Comparison of ENCODE assay signal across 12 cellular contexts in the genomic region with DNA sequence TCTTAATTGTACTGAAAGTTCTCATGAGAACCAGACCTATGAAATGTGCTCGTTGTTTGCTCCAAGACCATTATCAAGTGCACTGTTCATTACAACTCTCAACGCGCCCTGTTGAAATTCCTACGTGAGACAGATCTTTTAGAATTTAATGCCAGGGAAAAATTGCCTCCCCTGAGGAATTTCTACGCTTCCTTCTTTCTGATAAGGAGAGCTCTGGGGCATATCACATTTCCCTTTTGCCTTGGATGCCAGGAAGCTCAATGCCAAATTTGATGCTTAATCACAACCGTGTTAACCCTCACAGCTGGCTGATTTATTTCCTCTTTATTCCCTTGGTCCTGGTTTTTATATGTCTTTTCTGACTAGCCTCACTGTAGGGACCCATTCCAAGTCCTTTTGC.
A peak's percentile ranks its signal among the peaks of the same experiment; 100 is the strongest.
DNase-seq lines count a peak whose midpoint lies in the region; ATAC-seq and TF ChIP-seq lines count a peak whose summit lies in the region.
"Had no signal": no experiment of that assay in that cellular context is flagged by ENCODE, and none has a peak within 500 bp of the region (broad histone marks: within the 10 kb centered on the region; RNA-seq: fewer than 3 reads in every experiment).

No MANE protein-coding gene starts in this region.

- TF ChIP-seq CTCF in activated CD8-positive, alpha-beta T cell treated with anti-CD3 and anti-CD28 coated beads for 36 hours (IDR thresholded peaks at IDR 0.05) = no peak
- TF ChIP-seq CTCF in astrocyte of the cerebellum (IDR thresholded peaks at IDR 0.05; ENCODE audit: low read depth, low read length, missing control alignments) (no peak), tibial artery (IDR thresholded peaks at IDR 0.05) (no peak)

- peaks cover 5 to 94% (median 76%) of the 10 kb centered on the region in 4 donors for H3K4me1 ChIP-seq in tibial artery

- H3K27ac ChIP-seq in tibial artery = peak overlapping the region; percentile 71 to 75
- H3K27ac ChIP-seq: neutrophil had no signal

- no peak for ATAC-seq in activated CD8-positive, alpha-beta T cell treated with anti-CD3 and anti-CD28 coated beads, Interleukin-2, amount 10 ng/mL, durations not matched to agents 7 days and 5 days
- no peak for ATAC-seq in activated CD8-positive, alpha-beta T cell treated with anti-CD3 and anti-CD28 coated beads for 36 hours
- ATAC-seq in left ventricle myocardium superior (peak; percentile 51), GM19397 (IDR thresholded peaks at IDR 0.05; ENCODE audit: unreplicated experiment) (no peak)
- ATAC-seq: A549 had no signal

- CTCF ChIA-PET in activated CD8-positive, alpha-beta T cell treated with anti-CD3 and anti-CD28 coated beads, Interleukin-2, amount 10 ng/mL, durations not matched to agents 7 days and 5 days (lab: Charles Lee) = interaction anchor here (1.1 to 1.7 kb wide), 3 partner anchors 19 to 110 kb away, joined by 3 to 4 read pairs (median 3); no protein-coding TSS in a partner anchor
- CTCF ChIA-PET in activated CD8-positive, alpha-beta T cell treated with anti-CD3 and anti-CD28 coated beads for 36 hours (lab: Charles Lee) = interaction anchor here (1.6 to 1.7 kb wide), 2 partner anchors 12 to 175 kb away, joined by 4 to 5 read pairs; no protein-coding TSS in a partner anchor

- peaks cover 59% of the 10 kb centered on the region for H3K36me3 Mint-ChIP-seq in activated CD8-positive, alpha-beta T cell treated with anti-CD3 and anti-CD28 coated beads, Interleukin-2, amount 10 ng/mL, durations not matched to agents 7 days and 5 days (ENCODE audit: low read depth)
- peaks cover 58% of the 10 kb centered on the region for H3K36me3 Mint-ChIP-seq in activated CD8-positive, alpha-beta T cell treated with anti-CD3 and anti-CD28 coated beads for 36 hours (ENCODE audit: low read depth)

- no peaks in the 10 kb centered on the region for H3K27me3 Mint-ChIP-seq in activated CD8-positive, alpha-beta T cell treated with anti-CD3 and anti-CD28 coated beads, Interleukin-2, amount 10 ng/mL, durations not matched to agents 7 days and 5 days (ENCODE audit: low read depth)
- no peaks in the 10 kb centered on the region for H3K27me3 Mint-ChIP-seq in activated CD8-positive, alpha-beta T cell treated with anti-CD3 and anti-CD28 coated beads for 36 hours

- H3K4me3 ChIP-seq in astrocyte of the cerebellum (ENCODE audit: low read depth, low read length) (no peak overlapping the region), tibial artery (no peak overlapping the region)
- H3K4me3 ChIP-seq: A549, upper lobe of right lung had no signal

- peaks cover 62% of the 10 kb centered on the region for H3K4me1 Mint-ChIP-seq in activated CD8-positive, alpha-beta T cell treated with anti-CD3 and anti-CD28 coated beads, Interleukin-2, amount 10 ng/mL, durations not matched to agents 7 days and 5 days (ENCODE audit: low read depth)
- H3K4me1 Mint-ChIP-seq in activated CD8-positive, alpha-beta T cell treated with anti-CD3 and anti-CD28 coated beads for 36 hours (ENCODE audit: low read depth) = peaks cover 57% of the 10 kb centered on the region

- no peaks in the 10 kb centered on the region for H3K27me3 ChIP-seq in tibial artery
- H3K27me3 ChIP-seq: neutrophil, upper lobe of right lung had no signal

- H3K9me3 ChIP-seq in tibial artery = no peaks in the 10 kb centered on the region
- H3K9me3 ChIP-seq: A549, neutrophil, upper lobe of right lung had no signal

- H3K36me3 ChIP-seq in tibial artery = peaks cover 53 to 80% (median 77%) of the 10 kb centered on the region in 3 donors

- intact Hi-C loops in activated CD8-positive, alpha-beta T cell treated with anti-CD3 and anti-CD28 coated beads for 36 hours (cut with micrococcal nuclease) = no loop called here
- intact Hi-C loops in left ventricle myocardium superior (cut with micrococcal nuclease) = no loop called here
- intact Hi-C loops in tibial artery (cut with DNase I; ENCODE audit: low total_unique reads) = no loop called here

- DNase-seq in activated CD8-positive, alpha-beta T cell treated with anti-CD3 and anti-CD28 coated beads, Interleukin-2, amount 10 ng/mL, durations not matched to agents 7 days and 5 days = no peak
- no peak for DNase-seq in activated CD8-positive, alpha-beta T cell treated with anti-CD3 and anti-CD28 coated beads for 36 hours
- peak; percentile 19 for DNase-seq in astrocyte of the cerebellum (ENCODE audit: low read depth)
- no peak for DNase-seq in left ventricle myocardium superior
- DNase-seq in tibial artery = no peak
- DNase-seq in NCI-H526 (lab: John Stamatoyannopoulos, UW) = no peak
- DNase-seq in stimulated activated CD4-positive, alpha-beta T cell treated with anti-CD3 and anti-CD28 coated beads, Interleukin-12 subunit alpha, Interleukin-12 subunit beta, amount 100 ng/mL, for 4 hours = no peak
- DNase-seq: activated CD4-positive, alpha-beta T cell treated with anti-CD3 and anti-CD28 coated beads for 4 hours; upper lobe of right lung had no signal

- no peaks in the 10 kb centered on the region for H3K9me3 Mint-ChIP-seq in activated CD8-positive, alpha-beta T cell treated with anti-CD3 and anti-CD28 coated beads, Interleukin-2, amount 10 ng/mL, durations not matched to agents 7 days and 5 days (ENCODE audit: insufficient read depth)
- H3K9me3 Mint-ChIP-seq in activated CD8-positive, alpha-beta T cell treated with anti-CD3 and anti-CD28 coated beads for 36 hours = no peaks in the 10 kb centered on the region

- POLR2A ChIA-PET in activated CD8-positive, alpha-beta T cell treated with anti-CD3 and anti-CD28 coated beads, Interleukin-2, amount 10 ng/mL, durations not matched to agents 7 days and 5 days (lab: Charles Lee) = no interaction called here
- POLR2A ChIA-PET in activated CD8-positive, alpha-beta T cell treated with anti-CD3 and anti-CD28 coated beads for 36 hours (lab: Charles Lee) = interaction anchor here (0.8 to 1.4 kb wide), 2 partner anchors 16 to 53 kb away, joined by 3 to 4 read pairs; no protein-coding TSS in a partner anchor

- in situ Hi-C loops in astrocyte of the cerebellum (cut with HindIII; ENCODE audit: low sequenced_read_pairs) = loop anchor here (10.0 kb wide), 1 partner anchor 55 kb away; no protein-coding TSS in a partner anchor

- peak overlapping the region; percentile 14 for H3K27ac Mint-ChIP-seq in activated CD8-positive, alpha-beta T cell treated with anti-CD3 and anti-CD28 coated beads, Interleukin-2, amount 10 ng/mL, durations not matched to agents 7 days and 5 days
- H3K27ac Mint-ChIP-seq in activated CD8-positive, alpha-beta T cell treated with anti-CD3 and anti-CD28 coated beads for 36 hours = no peak overlapping the region

- no peak overlapping the region for H3K4me3 Mint-ChIP-seq in activated CD8-positive, alpha-beta T cell treated with anti-CD3 and anti-CD28 coated beads, Interleukin-2, amount 10 ng/mL, durations not matched to agents 7 days and 5 days
- H3K4me3 Mint-ChIP-seq in activated CD8-positive, alpha-beta T cell treated with anti-CD3 and anti-CD28 coated beads for 36 hours = no peak overlapping the region
